In the genomic region with DNA sequence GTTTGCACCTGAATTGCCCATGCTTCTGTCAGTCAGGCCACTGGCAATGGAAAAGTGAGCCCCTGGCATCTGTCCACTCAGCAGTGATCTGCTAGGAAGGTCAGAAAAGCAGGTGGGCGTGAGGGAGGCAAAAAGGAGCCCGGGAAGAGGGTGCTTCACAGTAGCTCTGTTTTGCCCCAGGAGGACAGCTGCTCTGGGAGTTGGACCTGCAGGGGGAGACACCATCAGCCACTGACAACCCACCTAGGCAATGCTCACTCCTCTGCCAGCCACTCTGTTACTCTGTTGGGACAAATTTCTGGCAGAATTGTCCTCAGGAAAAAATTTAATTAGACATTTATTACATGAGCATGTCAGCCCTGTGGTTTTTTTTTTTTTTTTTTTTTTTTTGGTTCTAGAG, we compare ENCODE assay signal across 12 cellular contexts.
DNase-seq lines count a peak whose midpoint lies in the region; ATAC-seq and TF ChIP-seq lines count a peak whose summit lies in the region.
"Had no signal": no experiment of that assay in that cellular context is flagged by ENCODE, and none has a peak within 500 bp of the region (broad histone marks: within the 10 kb centered on the region; RNA-seq: fewer than 3 reads in every experiment).

No MANE protein-coding gene starts in this region.

- CTCF ChIA-PET in PC-3 (lab: Charles Lee) = interaction anchor here (0.7 kb wide), 1 partner anchor 24 kb away, joined by 5 read pairs; no protein-coding TSS in a partner anchor

- H3K4me2 ChIP-seq in PC-3 (ENCODE audit: low read length) = no peak overlapping the region

- no peaks in the 10 kb centered on the region for H3K9me2 ChIP-seq in PC-3 (replicated peaks; ENCODE audit: low read length)

- no peak overlapping the region for H2AFZ ChIP-seq in PC-3 (ENCODE audit: low read length)
- H2AFZ ChIP-seq: parathyroid adenoma had no signal

- no peaks in the 10 kb centered on the region for H3K4me1 ChIP-seq in PC-3 (ENCODE audit: insufficient read depth, low read length)
- H3K4me1 ChIP-seq: parathyroid adenoma had no signal

- DNase-seq in ELR (ENCODE audit: low read depth) (peak; percentile 6), PC-3 (peak; percentile 6), fibroblast of mammary gland (ENCODE audit: low read depth) (no peak), NCI-H2196 treated with DMSO at 0.1 percent for 48 hours (lab: John Stamatoyannopoulos, UW; ENCODE audit: unreplicated experiment) (no peak), CD1c-positive myeloid dendritic cell (ENCODE audit: extremely low spot score) (no peak)
- DNase-seq: CD4-positive, CD25-positive, alpha-beta regulatory T cell had no signal

- POLR2A ChIA-PET in PC-3 (lab: Charles Lee; ENCODE audit: unreplicated experiment) = no interaction called here

- no peak; the same call in 1 of the 2 replicates for ATAC-seq in PC-3
- ATAC-seq in esophagus mucosa = no peak
- no peak for ATAC-seq in GM19452 (IDR thresholded peaks at IDR 0.05; ENCODE audit: unreplicated experiment)

- H3K36me3 ChIP-seq in PC-3 (ENCODE audit: low read depth, low read length) = no peaks in the 10 kb centered on the region
- H3K36me3 ChIP-seq: thoracic aorta had no signal

- H3K9me3 ChIP-seq in PC-3 (ENCODE audit: low read length) = no peaks in the 10 kb centered on the region
- H3K9me3 ChIP-seq: thoracic aorta had no signal

- H3F3A ChIP-seq in PC-3 (ENCODE audit: low read length, unreplicated experiment) = no peaks in the 10 kb centered on the region

- H4K20me1 ChIP-seq in PC-3 (ENCODE audit: low read length) = no peaks in the 10 kb centered on the region

- H3K9ac ChIP-seq in PC-3 (ENCODE audit: low read length) = no peak overlapping the region
- H3K9ac ChIP-seq: parathyroid adenoma had no signal

- H3K4me3 ChIP-seq in PC-3 (ENCODE audit: low read length) = no peak overlapping the region
- H3K4me3 ChIP-seq in fibroblast of mammary gland (ENCODE audit: control insufficient read depth, low read depth, low read length) = no peak overlapping the region
- H3K4me3 ChIP-seq: thoracic aorta had no signal

- BruUV-seq in PC-3 (replicated peaks; lab: Mats Ljungman, UMichigan) = no TSS peak

- no peak overlapping the region for H3K27ac ChIP-seq in 22Rv1
- H3K27ac ChIP-seq in PC-3 (ENCODE audit: low read length) = no peak overlapping the region
- H3K27ac ChIP-seq: epithelial cell of prostate, parathyroid adenoma, thoracic aorta had no signal

- peak; percentile 23 for TF ChIP-seq CTCF in 22Rv1 (IDR thresholded peaks at IDR 0.05)
- peak; percentile 45; the same call in 1 of the 2 replicates for TF ChIP-seq CTCF in PC-3 (conservative IDR thresholded peaks at IDR 0.05; ENCODE audit: low read depth, low read length)
- peak; percentile 32 for TF ChIP-seq CTCF in fibroblast of mammary gland (conservative IDR thresholded peaks at IDR 0.05; ENCODE audit: control insufficient read depth, insufficient read depth, low read depth, low read length)

- H3K79me2 ChIP-seq in PC-3 (ENCODE audit: low read length) = no peaks in the 10 kb centered on the region
- H3K79me2 ChIP-seq: parathyroid adenoma had no signal

- H3K27me3 ChIP-seq in PC-3 (ENCODE audit: low read length) = no peaks in the 10 kb centered on the region

- intact Hi-C loops in PC-3 (cut with micrococcal nuclease) = loop anchor here (2.0 kb wide), 1 partner anchor 233 kb away; no protein-coding TSS in a partner anchor

Comparison
In these comparisons a context has a peak if more than half of its experiments do, and no peak if none do; other contexts are left out.
1. DNase-seq: peak in ELR (single experiment) and PC-3 (single experiment); none in fibroblast of mammary gland (single experiment), NCI-H2196 treated with DMSO at 0.1 percent for 48 hours (single experiment) and CD1c-positive myeloid dendritic cell (single experiment).
2. Peak in every context shown above with its lines, with median percentiles within 50 percentile points of each other: CTCF ChIP-seq.